Comparison of ENCODE assay signal across 1 cellular context in genomic region chr2:207514451-207514850, GRCh38.
TF ChIP-seq lines count a peak whose summit lies in the region.

No MANE protein-coding gene starts in this region.

TF ChIP-seq in HEK293T, 16 proteins besides CTCF, POLR2A, EP300 and RAD21 (continued from another document):
- TF ChIP-seq, protein P1, sequence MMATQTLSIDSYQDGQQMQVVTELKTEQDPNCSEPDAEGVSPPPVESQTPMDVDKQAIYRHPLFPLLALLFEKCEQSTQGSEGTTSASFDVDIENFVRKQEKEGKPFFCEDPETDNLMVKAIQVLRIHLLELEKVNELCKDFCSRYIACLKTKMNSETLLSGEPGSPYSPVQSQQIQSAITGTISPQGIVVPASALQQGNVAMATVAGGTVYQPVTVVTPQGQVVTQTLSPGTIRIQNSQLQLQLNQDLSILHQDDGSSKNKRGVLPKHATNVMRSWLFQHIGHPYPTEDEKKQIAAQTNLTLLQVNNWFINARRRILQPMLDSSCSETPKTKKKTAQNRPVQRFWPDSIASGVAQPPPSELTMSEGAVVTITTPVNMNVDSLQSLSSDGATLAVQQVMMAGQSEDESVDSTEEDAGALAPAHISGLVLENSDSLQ (IDR thresholded peaks at IDR 0.05), result peak; percentile 54; the same call in 1 of the 2 replicates
- TF ChIP-seq FOXK2 (IDR thresholded peaks at IDR 0.05), result no peak
- TF ChIP-seq FOXA1 (IDR thresholded peaks at IDR 0.05), result no peak
- TF ChIP-seq FOXM1 (IDR thresholded peaks at IDR 0.05; ENCODE audit: borderline replicate concordance), result no peak
